ENCODE assay signal across 18 cellular contexts in the genomic region with DNA sequence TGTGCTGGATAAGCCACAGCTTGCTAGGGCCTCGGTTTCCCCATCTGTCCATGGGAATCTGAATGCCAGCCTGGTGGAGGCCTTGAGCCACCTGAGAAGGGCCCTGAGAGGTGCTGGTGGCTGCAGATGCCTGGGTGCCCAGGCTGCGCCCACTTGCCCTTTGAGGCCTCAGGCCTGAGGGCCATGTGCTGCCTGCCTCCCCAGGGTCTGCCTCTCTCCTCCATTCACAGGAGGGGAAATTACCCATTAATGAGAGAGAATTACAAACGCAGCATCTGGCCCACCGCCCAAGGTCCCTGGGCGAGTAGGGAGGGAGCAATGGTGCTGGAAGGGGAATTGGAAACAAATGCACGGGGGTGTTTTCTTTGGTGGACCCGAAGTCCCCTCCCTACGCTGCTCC. TPM values are rescaled to one million over a fixed set of nuclear protein-coding genes. Genes with fewer than 3 reads are reported as not detected.
A peak's percentile ranks its signal among the peaks of the same experiment; 100 is the strongest.
DNase-seq lines count a peak whose midpoint lies in the region; ATAC-seq, FAIRE-seq and TF ChIP-seq lines count a peak whose summit lies in the region.
"Had no signal": no experiment of that assay in that cellular context is flagged by ENCODE, and none has a peak within 500 bp of the region (broad histone marks: within the 10 kb centered on the region; RNA-seq: fewer than 3 reads in every experiment).

No MANE protein-coding gene starts in this region.

- peaks cover 19% of the 10 kb centered on the region for H3K9me3 ChIP-seq in HepG2 (ENCODE audit: low read length)
- no peaks in the 10 kb centered on the region for H3K9me3 ChIP-seq in suprapubic skin
- H3K9me3 ChIP-seq: SJCRH30 had no signal

- POLR2A ChIA-PET in HepG2 (lab: Yijun Ruan, JAX): no interaction called here

- no peak overlapping the region for H3K9ac ChIP-seq in HepG2 (ENCODE audit: insufficient read depth, low read depth, low read length)

- no peak for TF ChIP-seq RAD21 in HepG2 (CRISPR knock-in tag; IDR thresholded peaks at IDR 0.05)

- no TSS peak for BruUV-seq in HepG2 (replicated peaks; lab: Mats Ljungman, UMichigan)

- in situ Hi-C loops in GM13976 (cut with MboI; ENCODE audit: low sequenced_read_pairs, unreplicated experiment) (no loop called here), HepG2 (cut with HindIII; ENCODE audit: extremely low pct_ligation_motif_present, low pct_unique_long_range_greater_than_20kb) (no loop called here)

- WGBS in HepG2 (ENCODE audit: low lambda C conversion rate): 60% methylated on average over 6 of the region's 8 CpGs
- 66% methylated on average over 5 of the region's 8 CpGs for WGBS in suprapubic skin

- H3K36me3 ChIP-seq in HepG2 (replicated peaks in 1 of 2; ENCODE audit: control insufficient read depth in 1 of 2, insufficient read depth in 2 of 2, low read length in 2 of 2): no peaks in the 10 kb centered on the region
- no peaks in the 10 kb centered on the region for H3K36me3 ChIP-seq in suprapubic skin
- H3K36me3 ChIP-seq: SJCRH30 had no signal

- H4K20me1 ChIP-seq in HepG2 (ENCODE audit: insufficient read depth, low read length): no peaks in the 10 kb centered on the region

- CTCF ChIA-PET in HepG2 (lab: Yijun Ruan, JAX; ENCODE audit: low intra/inter-chr PET ratio, low total read pairs): no interaction called here

- no peaks in the 10 kb centered on the region for H3K79me2 ChIP-seq in HepG2 (ENCODE audit: insufficient read depth, low read length)

- peak; percentile 30 for DNase-seq in activated CD8-positive, alpha-beta memory T cell treated with anti-CD3 and anti-CD28 coated beads, Interleukin-2, amount 50 U/mL, for 48 hours
- no peak for DNase-seq in activated CD8-positive, alpha-beta memory T cell treated with anti-CD3 and anti-CD28 coated beads for 24 hours
- DNase-seq in GM13976 (ENCODE audit: low spot score) (peak; percentile 10), HepG2 (ENCODE audit: low spot score) (no peak), suprapubic skin (ENCODE audit: low spot score in 2 of 2) (peak; percentile 46 to 47)
- DNase-seq: GOT3, NCI-H1092 treated with DMSO at 0.1 percent for 48 hours, NCI-H1694 treated with DMSO at 0.1 percent for 48 hours, NCI-H2171 had no signal

- no peak overlapping the region for H2AFZ ChIP-seq in HepG2 (ENCODE audit: low read length)

- TF ChIP-seq EP300 in HepG2 (IDR thresholded peaks at IDR 0.05; ENCODE audit: low read depth in 2 of 2, low read length in 2 of 2): no peak
- no peak for TF ChIP-seq EP300 in HepG2 (CRISPR knock-in tag; IDR thresholded peaks at IDR 0.05; ENCODE audit: borderline replicate concordance)
- no peak for TF ChIP-seq EP300 in suprapubic skin (IDR thresholded peaks at IDR 0.05)

- TF ChIP-seq CTCF in GM13976 (IDR thresholded peaks at IDR 0.05; ENCODE audit: borderline replicate concordance, control extremely low read depth, extremely low read depth, insufficient read depth, missing control alignments) (no peak), HepG2 (CRISPR knock-in tag; IDR thresholded peaks at IDR 0.05) (no peak), suprapubic skin (IDR thresholded peaks at IDR 0.05) (no peak)

- no peak overlapping the region for H3K4me2 ChIP-seq in HepG2 (ENCODE audit: low read depth, low read length)
- H3K4me2 ChIP-seq: A549 had no signal

- FAIRE-seq in HepG2 (lab: Jason Lieb, UNC): no peak
- FAIRE-seq: A549, GM12891, K562 had no signal

- intact Hi-C loops in HepG2 (cut with micrococcal nuclease; ENCODE audit: unreplicated experiment): no loop called here

- no peak overlapping the region for H3K27ac ChIP-seq in HepG2 (ENCODE audit: extremely low read length, insufficient read depth, low read length)
- no peak overlapping the region for H3K27ac ChIP-seq in suprapubic skin
- H3K27ac ChIP-seq: A549, HL-60, SJCRH30 had no signal

- no peak for TF ChIP-seq POLR2A in HepG2 (IDR thresholded peaks at IDR 0.05; ENCODE audit: insufficient read depth in 1 of 2, low read depth in 2 of 2, low read length in 2 of 2)
- TF ChIP-seq POLR2A in suprapubic skin (IDR thresholded peaks at IDR 0.05): no peak

- H3K27me3 ChIP-seq in HepG2 (ENCODE audit: control insufficient read depth in 1 of 2, insufficient read depth in 2 of 2, low read length in 2 of 2) (peaks cover 0 to 2% of the 10 kb centered on the region in 2 experiments; a peak in 1 of 5 replicates), suprapubic skin (peaks cover 3% of the 10 kb centered on the region)

- H3K4me3 ChIP-seq in HepG2 (replicated peaks in 1 of 3; ENCODE audit: insufficient read depth in 1 of 3, low read depth in 2 of 3, low read length in 3 of 3): no peak overlapping the region
- no peak overlapping the region for H3K4me3 ChIP-seq in suprapubic skin
- H3K4me3 ChIP-seq: A549, K562, SJCRH30 had no signal

- H3K4me1 ChIP-seq in HepG2 (ENCODE audit: insufficient read depth, low read length) (peaks cover 38% of the 10 kb centered on the region), suprapubic skin (no peaks in the 10 kb centered on the region)
- H3K4me1 ChIP-seq: A549, SJCRH30 had no signal

- ATAC-seq in HepG2: no peak
- ATAC-seq in HG03432 (IDR thresholded peaks at IDR 0.05; ENCODE audit: unreplicated experiment): no peak
- no peak for ATAC-seq in HG03135 (IDR thresholded peaks at IDR 0.05; ENCODE audit: unreplicated experiment)
- no peak for ATAC-seq in GM18870 (IDR thresholded peaks at IDR 0.05; ENCODE audit: unreplicated experiment)
- ATAC-seq: A549, K562 had no signal

TF ChIP-seq in HepG2, 621 proteins besides CTCF, POLR2A, EP300 and RAD21:
- TF ChIP-seq ZNF263 (CRISPR knock-in tag; IDR thresholded peaks at IDR 0.05) (0 out of 2 replicates have a peak, but pooled peaks have one; percentile 32), RORA (CRISPR knock-in tag; IDR thresholded peaks at IDR 0.05) (no peak)
TF ChIP-seq in HepG2: peak in this region for 1.

RNA-seq across cellular contexts. Expression of a gene that starts 59.6 kb away (rescaled TPM):
- not detected in 2 replicates for total RNA-seq in HepG2 (2016; rRNA removed; fragmentation: Illumina TruSeq; extraction: Trizol)
- not detected in 2 replicates for total RNA-seq in HepG2 (2016; cell fraction: cytosol; rRNA removed; fragmentation: Illumina TruSeq; extraction: Trizol; ENCODE audit: low read depth)
- total RNA-seq in HepG2 (2016; cell fraction: insoluble cytoplasmic fraction; rRNA removed; fragmentation: Illumina TruSeq; extraction: Trizol): not detected in 2 replicates
- not detected in 2 replicates for total RNA-seq in HepG2 (2016; cell fraction: membrane; rRNA removed; fragmentation: Illumina TruSeq; extraction: Trizol)
- not detected in 2 replicates for total RNA-seq in HepG2 (2016; cell fraction: nucleus; rRNA removed; fragmentation: Illumina TruSeq; extraction: Trizol)
- polyA plus RNA-seq in HepG2 (2011; rRNA removed): not detected in 2 replicates
- polyA plus RNA-seq in HepG2 (2011; cell fraction: cytosol; rRNA removed): not detected in 2 replicates
- polyA plus RNA-seq in HepG2 (2011; cell fraction: nucleus; rRNA removed): not detected in 2 replicates
- polyA plus RNA-seq in HepG2 (2012): not detected in 2 replicates
- polyA plus RNA-seq in HepG2 (2016; cell fraction: cytosol; fragmentation: Illumina TruSeq; extraction: Trizol; ENCODE audit: low read depth): not detected in 2 replicates
- not detected in 2 replicates for polyA plus RNA-seq in HepG2 (2016; cell fraction: insoluble cytoplasmic fraction; fragmentation: Illumina TruSeq; extraction: Trizol; ENCODE audit: low read depth)
- not detected in 2 replicates for polyA plus RNA-seq in HepG2 (2016; cell fraction: membrane; fragmentation: Illumina TruSeq; extraction: Trizol; ENCODE audit: low read depth)
- polyA plus RNA-seq in HepG2 (2016; cell fraction: nucleus; fragmentation: Illumina TruSeq; extraction: Trizol; ENCODE audit: insufficient read depth, low read depth): not detected in 2 replicates
- polyA minus RNA-seq in HepG2 (2011; rRNA and poly(A)+ RNA removed; ENCODE audit: low replicate concordance): 0.65 TPM in 1 of 2 replicates, not detected in the other
- polyA minus RNA-seq in HepG2 (2011; cell fraction: cytosol; rRNA and poly(A)+ RNA removed): not detected in 2 replicates
- not detected in 2 replicates for polyA minus RNA-seq in HepG2 (2011; cell fraction: nucleus; rRNA and poly(A)+ RNA removed)
- total RNA-seq in suprapubic skin: not detected
- total RNA-seq: SJCRH30 had no signal
- polyA plus RNA-seq: CD14-positive monocyte, K562 had no signal

Comparison
In these comparisons a context has a peak if more than half of its experiments do, and no peak if none do; other contexts are left out.
1. DNase-seq: peak in activated CD8-positive, alpha-beta memory T cell treated with anti-CD3 and anti-CD28 coated beads, Interleukin-2, amount 50 U/mL, for 48 hours (single experiment), GM13976 (single experiment) and suprapubic skin (2 of 2); none in activated CD8-positive, alpha-beta memory T cell treated with anti-CD3 and anti-CD28 coated beads for 24 hours (single experiment) and HepG2 (single experiment).